Comparison of ENCODE assay signal across 23 cellular contexts in genomic region chr2:27453968-27454367, GRCh38. TPM values are rescaled to one million over a fixed set of nuclear protein-coding genes. Genes with fewer than 3 reads are reported as not detected.
"Had no signal": no experiment of that assay in that cellular context is flagged by ENCODE, and none has a peak within 500 bp of the region (broad histone marks: within the 10 kb centered on the region; RNA-seq: fewer than 3 reads in every experiment).

No MANE protein-coding gene starts in this region.

- H3K79me2 ChIP-seq: hepatocyte had no signal

- H3K4me3 Mint-ChIP-seq: activated CD4-positive, alpha-beta T cell treated with anti-CD3 and anti-CD28 coated beads, Interleukin-2, amount 10 ng/mL, durations not matched to agents 7 days and 5 days; activated CD8-positive, alpha-beta memory T cell treated with anti-CD3 and anti-CD28 coated beads, Interleukin-2, amount 10 ng/mL, durations not matched to agents 7 days and 5 days; activated CD8-positive, alpha-beta T cell treated with anti-CD3 and anti-CD28 coated beads for 36 hours; activated naive CD8-positive, alpha-beta T cell treated with anti-CD3 and anti-CD28 coated beads for 36 hours; central memory CD8-positive, alpha-beta T cell; mesothelial cell of epicardium; naive thymus-derived CD8-positive, alpha-beta T cell had no signal

- DNase-seq: activated CD4-positive, alpha-beta T cell treated with anti-CD3 and anti-CD28 coated beads, Interleukin-2, amount 10 ng/mL, durations not matched to agents 7 days and 5 days; activated CD4-positive, CD25-positive, alpha-beta regulatory T cell treated with anti-CD3 and anti-CD28 coated beads, Interleukin-2, amount 50 U/mL, for 72 hours; activated CD8-positive, alpha-beta memory T cell treated with anti-CD3 and anti-CD28 coated beads, Interleukin-2, amount 10 ng/mL, durations not matched to agents 7 days and 5 days; activated CD8-positive, alpha-beta T cell treated with anti-CD3 and anti-CD28 coated beads for 36 hours; activated naive CD4-positive, alpha-beta T cell; activated naive CD8-positive, alpha-beta T cell treated with anti-CD3 and anti-CD28 coated beads for 36 hours; effector memory CD4-positive, alpha-beta T cell; glutamatergic neuron; left ventricle myocardium inferior; naive thymus-derived CD8-positive, alpha-beta T cell; spleen; stimulated activated CD4-positive, alpha-beta T cell treated with anti-CD3 and anti-CD28 coated beads, Interleukin-4, amount 100 ng/mL, for 1 hour; stimulated activated naive CD4-positive, alpha-beta T cell treated with Interleukin-2 at 50 U/mL for 16 hours had no signal

- H3K27ac Mint-ChIP-seq: activated CD8-positive, alpha-beta memory T cell treated with anti-CD3 and anti-CD28 coated beads, Interleukin-2, amount 10 ng/mL, durations not matched to agents 7 days and 5 days; activated CD8-positive, alpha-beta T cell treated with anti-CD3 and anti-CD28 coated beads for 36 hours; activated naive CD8-positive, alpha-beta T cell treated with anti-CD3 and anti-CD28 coated beads for 36 hours; mesothelial cell of epicardium; naive thymus-derived CD8-positive, alpha-beta T cell had no signal

- H3K4me1 Mint-ChIP-seq: activated naive CD8-positive, alpha-beta T cell treated with anti-CD3 and anti-CD28 coated beads for 36 hours; central memory CD8-positive, alpha-beta T cell; mesothelial cell of epicardium had no signal

- H3K4me3 ChIP-seq: breast epithelium, hepatocyte, left ventricle myocardium inferior, prostate gland, spleen had no signal

- H3K9me3 Mint-ChIP-seq: activated CD4-positive, alpha-beta T cell treated with anti-CD3 and anti-CD28 coated beads, Interleukin-2, amount 10 ng/mL, durations not matched to agents 7 days and 5 days; activated CD8-positive, alpha-beta T cell treated with anti-CD3 and anti-CD28 coated beads for 36 hours; activated naive CD8-positive, alpha-beta T cell treated with anti-CD3 and anti-CD28 coated beads for 36 hours; central memory CD8-positive, alpha-beta T cell; mesothelial cell of epicardium; naive thymus-derived CD8-positive, alpha-beta T cell had no signal

- H3K9me3 ChIP-seq: breast epithelium, left ventricle myocardium inferior, prostate gland, spleen had no signal

- H3K27me3 Mint-ChIP-seq: activated CD4-positive, alpha-beta T cell treated with anti-CD3 and anti-CD28 coated beads, Interleukin-2, amount 10 ng/mL, durations not matched to agents 7 days and 5 days; activated CD8-positive, alpha-beta memory T cell treated with anti-CD3 and anti-CD28 coated beads, Interleukin-2, amount 10 ng/mL, durations not matched to agents 7 days and 5 days; activated CD8-positive, alpha-beta T cell treated with anti-CD3 and anti-CD28 coated beads for 36 hours; activated naive CD8-positive, alpha-beta T cell treated with anti-CD3 and anti-CD28 coated beads for 36 hours; central memory CD8-positive, alpha-beta T cell; naive thymus-derived CD8-positive, alpha-beta T cell had no signal

- H3K4me2 ChIP-seq: hepatocyte had no signal

- ATAC-seq: activated CD8-positive, alpha-beta memory T cell treated with anti-CD3 and anti-CD28 coated beads, Interleukin-2, amount 10 ng/mL, durations not matched to agents 7 days and 5 days; activated CD8-positive, alpha-beta T cell treated with anti-CD3 and anti-CD28 coated beads for 36 hours; esophagus mucosa; naive thymus-derived CD8-positive, alpha-beta T cell had no signal

- H2AFZ ChIP-seq: hepatocyte had no signal

- H3K4me1 ChIP-seq: breast epithelium, left ventricle myocardium inferior, prostate gland, spleen had no signal

- H3K27me3 ChIP-seq: breast epithelium, hepatocyte, spleen had no signal

- H3K27ac ChIP-seq: breast epithelium, hepatocyte, left ventricle myocardium inferior, prostate gland, spleen had no signal

RNA-seq across cellular contexts. Expression of gene KRTCAP3, which starts 11.8 kb away (rescaled TPM):
- total RNA-seq: frontal cortex, lung microvascular endothelial cell had no signal

RNA-seq across cellular contexts. Expression of gene FNDC4, which starts 41.0 kb away (rescaled TPM):
- total RNA-seq: activated CD4-positive, alpha-beta T cell treated with anti-CD3 and anti-CD28 coated beads, Interleukin-2, amount 10 ng/mL, durations not matched to agents 7 days and 5 days; activated CD8-positive, alpha-beta T cell treated with anti-CD3 and anti-CD28 coated beads for 36 hours; activated naive CD8-positive, alpha-beta T cell treated with anti-CD3 and anti-CD28 coated beads for 36 hours; naive thymus-derived CD8-positive, alpha-beta T cell; T-helper 2 cell treated with Interferon-gamma antibody and Interleukin-4, amounts not matched to agents 100 ng/mL and 5 ng/mL, for 36 hours had no signal

RNA-seq across cellular contexts. Expression of gene GCKR, which starts 42.7 kb away (rescaled TPM):
- total RNA-seq: activated CD4-positive, alpha-beta T cell treated with anti-CD3 and anti-CD28 coated beads, Interleukin-2, amount 10 ng/mL, durations not matched to agents 7 days and 5 days; activated CD8-positive, alpha-beta memory T cell treated with anti-CD3 and anti-CD28 coated beads, Interleukin-2, amount 10 ng/mL, durations not matched to agents 7 days and 5 days; activated CD8-positive, alpha-beta T cell treated with anti-CD3 and anti-CD28 coated beads for 36 hours; activated naive CD8-positive, alpha-beta T cell treated with anti-CD3 and anti-CD28 coated beads for 36 hours; astrocyte; left ventricle myocardium inferior; lung microvascular endothelial cell; mesothelial cell of epicardium; naive thymus-derived CD8-positive, alpha-beta T cell; T-helper 2 cell treated with Interferon-gamma antibody and Interleukin-4, amounts not matched to agents 100 ng/mL and 5 ng/mL, for 36 hours had no signal
- polyA plus RNA-seq: naive thymus-derived CD8-positive, alpha-beta T cell had no signal
